22 cellular contexts compared by ENCODE assay signal in the genomic region with DNA sequence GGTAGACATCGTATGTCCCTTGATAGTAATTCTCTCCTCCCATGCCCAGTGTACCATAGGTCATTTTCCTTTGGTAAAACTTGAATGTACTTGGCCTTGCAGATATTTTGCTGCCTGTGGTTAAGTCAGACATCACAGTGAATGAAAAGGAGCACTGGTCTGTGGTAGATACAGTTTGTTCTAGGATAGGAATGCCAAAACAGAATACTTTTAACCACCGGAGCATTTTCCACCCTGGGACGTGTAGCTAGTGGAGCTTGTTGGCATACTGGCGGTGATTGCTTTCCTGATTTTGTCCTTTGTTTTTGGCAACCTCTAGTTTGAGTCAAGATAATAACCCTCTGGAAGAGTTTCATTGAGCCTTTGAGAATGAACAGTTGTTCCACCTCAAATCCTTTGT.
"Had no signal": no experiment of that assay in that cellular context is flagged by ENCODE, and none has a peak within 500 bp of the region (broad histone marks: within the 10 kb centered on the region; RNA-seq: fewer than 3 reads in every experiment).

No MANE protein-coding gene starts in this region.

- H3K27me3 Mint-ChIP-seq: activated CD4-positive, alpha-beta memory T cell treated with anti-CD3 and anti-CD28 coated beads, Interleukin-2, amount 10 ng/mL, durations not matched to agents 7 days and 5 days; activated CD4-positive, alpha-beta T cell treated with anti-CD3 and anti-CD28 coated beads, Interleukin-2, amount 10 ng/mL, durations not matched to agents 24 days and 14 days; dendritic cell treated with granulocyte-macrophage colony-stimulating factor and Interleukin-4, amounts not matched to agents 40 ng/mL and 50 ng/mL, for 4 days had no signal

- H3K9me3 Mint-ChIP-seq: activated CD4-positive, alpha-beta T cell treated with anti-CD3 and anti-CD28 coated beads, Interleukin-2, amount 10 ng/mL, durations not matched to agents 24 days and 14 days; activated naive CD4-positive, alpha-beta T cell treated with anti-CD3 and anti-CD28 coated beads, Interleukin-2, amount 50 U/mL, for 24 hours had no signal

- ATAC-seq: gastrocnemius medialis; lower lobe of right lung; naive thymus-derived CD8-positive, alpha-beta T cell; stimulated activated naive CD8-positive, alpha-beta T cell treated with anti-CD3 and anti-CD28 coated beads, Interleukin-15, amount 100 ng/mL, for 72 hours had no signal

- DNase-seq: activated CD4-positive, alpha-beta memory T cell treated with anti-CD3 and anti-CD28 coated beads, Interleukin-2, amount 10 ng/mL, durations not matched to agents 7 days and 5 days; activated CD4-positive, alpha-beta T cell treated with anti-CD3 and anti-CD28 coated beads, Interleukin-2, amount 10 ng/mL, durations not matched to agents 24 days and 14 days; activated gamma-delta T cell treated with Interleukin-2 at 50 U/mL for 16 hours; activated T-cell treated with anti-CD3 and anti-CD28 coated beads for 4 hours; aorta; effector CD4-positive, alpha-beta T cell; gastrocnemius medialis; head of caudate nucleus; kidney; lower lobe of right lung; naive thymus-derived CD8-positive, alpha-beta T cell; ovary; SK-N-SH; stimulated activated CD4-positive, alpha-beta T cell treated with anti-CD3 and anti-CD28 coated beads, Interleukin-12 subunit alpha, Interleukin-12 subunit beta, amount 100 ng/mL, for 4 hours; stimulated activated CD4-positive, alpha-beta T cell treated with anti-CD3 and anti-CD28 coated beads, Interleukin-4, amount 100 ng/mL, for 4 hours; stimulated activated naive CD8-positive, alpha-beta T cell treated with anti-CD3 and anti-CD28 coated beads, Interleukin-15, amount 100 ng/mL, for 72 hours; T-helper 2 cell had no signal

- H3K4me3 ChIP-seq: gastrocnemius medialis, lower lobe of right lung, ovary, prostate gland, right atrium auricular region, tibial nerve had no signal

- H3K27me3 ChIP-seq: gastrocnemius medialis, ovary, right atrium auricular region, tibial nerve had no signal

- H3K27ac ChIP-seq: lower lobe of right lung, prostate gland, right atrium auricular region had no signal

- H3K9me3 ChIP-seq: gastrocnemius medialis, lower lobe of right lung, ovary, prostate gland, right atrium auricular region, SK-N-SH, tibial nerve had no signal

- H3K27ac Mint-ChIP-seq: activated CD4-positive, alpha-beta memory T cell treated with anti-CD3 and anti-CD28 coated beads, Interleukin-2, amount 10 ng/mL, durations not matched to agents 7 days and 5 days; activated CD4-positive, alpha-beta T cell treated with anti-CD3 and anti-CD28 coated beads, Interleukin-2, amount 10 ng/mL, durations not matched to agents 24 days and 14 days; activated naive CD4-positive, alpha-beta T cell treated with anti-CD3 and anti-CD28 coated beads, Interleukin-2, amount 50 U/mL, for 24 hours; dendritic cell treated with granulocyte-macrophage colony-stimulating factor and Interleukin-4, amounts not matched to agents 40 ng/mL and 50 ng/mL, for 4 days; naive thymus-derived CD8-positive, alpha-beta T cell; stimulated activated naive CD8-positive, alpha-beta T cell treated with anti-CD3 and anti-CD28 coated beads, Interleukin-15, amount 100 ng/mL, for 72 hours had no signal

- H3K4me1 Mint-ChIP-seq: activated CD4-positive, alpha-beta memory T cell treated with anti-CD3 and anti-CD28 coated beads, Interleukin-2, amount 10 ng/mL, durations not matched to agents 7 days and 5 days; activated CD4-positive, alpha-beta T cell treated with anti-CD3 and anti-CD28 coated beads, Interleukin-2, amount 10 ng/mL, durations not matched to agents 24 days and 14 days; activated naive CD4-positive, alpha-beta T cell treated with anti-CD3 and anti-CD28 coated beads, Interleukin-2, amount 50 U/mL, for 24 hours had no signal

- H3K4me3 Mint-ChIP-seq: activated CD4-positive, alpha-beta memory T cell treated with anti-CD3 and anti-CD28 coated beads, Interleukin-2, amount 10 ng/mL, durations not matched to agents 7 days and 5 days; activated CD4-positive, alpha-beta T cell treated with anti-CD3 and anti-CD28 coated beads, Interleukin-2, amount 10 ng/mL, durations not matched to agents 24 days and 14 days; activated naive CD4-positive, alpha-beta T cell treated with anti-CD3 and anti-CD28 coated beads, Interleukin-2, amount 50 U/mL, for 24 hours; dendritic cell treated with granulocyte-macrophage colony-stimulating factor and Interleukin-4, amounts not matched to agents 40 ng/mL and 50 ng/mL, for 4 days; naive thymus-derived CD8-positive, alpha-beta T cell; stimulated activated naive CD8-positive, alpha-beta T cell treated with anti-CD3 and anti-CD28 coated beads, Interleukin-15, amount 100 ng/mL, for 72 hours had no signal
